Comparison of ENCODE assay signal across 10 cellular contexts in genomic region chr10:103894454-103894853, GRCh38. TPM values are rescaled to one million over a fixed set of nuclear protein-coding genes. Genes with fewer than 3 reads are reported as not detected.
A peak's percentile ranks its signal among the peaks of the same experiment; 100 is the strongest.
DNase-seq lines count a peak whose midpoint lies in the region; ATAC-seq, FAIRE-seq and TF ChIP-seq lines count a peak whose summit lies in the region.
"Had no signal": no experiment of that assay in that cellular context is flagged by ENCODE, and none has a peak within 500 bp of the region (broad histone marks: within the 10 kb centered on the region; RNA-seq: fewer than 3 reads in every experiment).

No MANE protein-coding gene starts in this region.

- no peaks in the 10 kb centered on the region for H4K20me1 ChIP-seq in keratinocyte (ENCODE audit: control insufficient read depth, extremely low read depth, insufficient read depth, low read length)

- ATAC-seq in body of pancreas: no peak
- ATAC-seq in GM21447 (IDR thresholded peaks at IDR 0.05; ENCODE audit: unreplicated experiment): no peak

- TF ChIP-seq POLR2A in body of pancreas (IDR thresholded peaks at IDR 0.05): no peak

- H3K4me1 ChIP-seq in body of pancreas (peaks cover 56% of the 10 kb centered on the region), keratinocyte (ENCODE audit: control insufficient read depth, extremely low read depth, insufficient read depth, low read length) (peaks cover 41% of the 10 kb centered on the region)

- H3K9ac ChIP-seq in keratinocyte (ENCODE audit: control insufficient read depth, extremely low read depth, insufficient read depth, low read length): no peak overlapping the region

- H2AFZ ChIP-seq in keratinocyte (ENCODE audit: control insufficient read depth, low read length): peak overlapping the region; percentile 19

- H3K9me3 ChIP-seq in body of pancreas (no peaks in the 10 kb centered on the region), keratinocyte (ENCODE audit: control insufficient read depth, low read depth, low read length) (no peaks in the 10 kb centered on the region)

- peak overlapping the region in 3 of 4 donors; percentile 48 to 75 (median 63) for H3K27ac ChIP-seq in body of pancreas
- H3K27ac ChIP-seq in keratinocyte (ENCODE audit: control insufficient read depth, insufficient read depth, low read length): peak overlapping the region; percentile 47
- peak overlapping the region; percentile 28 for H3K27ac ChIP-seq in substantia nigra (ENCODE audit: low read depth, low read length, poor library complexity, severe bottlenecking)

- DNase-seq in NCI-H748 (lab: John Stamatoyannopoulos, UW; ENCODE audit: unreplicated experiment) (peak; percentile 16), NCI-H748 treated with DMSO at 0.1 percent for 48 hours (lab: John Stamatoyannopoulos, UW) (no peak), body of pancreas (peak in 1 of 4 donors; percentile 34), keratinocyte (ENCODE audit: low read depth, low spot score) (no peak), substantia nigra (lab: John Stamatoyannopoulos, UW) (no peak), HPDE6-E6E7 (ENCODE audit: extremely low spot score) (no peak), ecto neural progenitor cell (ENCODE audit: low spot score) (no peak)
- DNase-seq: activated CD4-positive, CD25-positive, alpha-beta regulatory T cell; stimulated activated CD4-positive, alpha-beta T cell treated with anti-CD3 and anti-CD28 coated beads, Interleukin-4, amount 100 ng/mL, for 1 hour had no signal

- peak; percentile 69 for FAIRE-seq in keratinocyte (lab: Jason Lieb, UNC)

- H3K27me3 ChIP-seq in body of pancreas (no peaks in the 10 kb centered on the region), keratinocyte (ENCODE audit: control insufficient read depth, extremely low read depth, insufficient read depth, low read length) (no peaks in the 10 kb centered on the region)

- H3K36me3 ChIP-seq in body of pancreas (replicated peaks in 1 of 2; ENCODE audit: insufficient read depth in 1 of 2, low read depth in 2 of 2) (peaks cover 0 to 10% of the 10 kb centered on the region in 2 donors), keratinocyte (ENCODE audit: control insufficient read depth in 2 of 2, extremely low read depth in 1 of 2, insufficient read depth in 2 of 2, low read length in 2 of 2) (peaks cover 14 to 36% of the 10 kb centered on the region in 2 experiments)

- dilution Hi-C loops in keratinocyte (cut with MboI; ENCODE audit: extremely low pct_ligation_motif_present, low sequenced_read_pairs): no loop called here

- H3K4me2 ChIP-seq in keratinocyte (ENCODE audit: control insufficient read depth, extremely low read depth, insufficient read depth, low read depth, low read length): peak overlapping the region; percentile 34

- H3K79me2 ChIP-seq in keratinocyte (ENCODE audit: control insufficient read depth, insufficient read depth, low read length): no peaks in the 10 kb centered on the region

- 38 to 40% methylated on average over 4 of the region's 4 CpGs for WGBS in body of pancreas, 2 donors

- no peaks in the 10 kb centered on the region for H3K9me1 ChIP-seq in keratinocyte (ENCODE audit: control insufficient read depth, extremely low read depth, insufficient read depth, low read length)

- TF ChIP-seq CTCF in body of pancreas (IDR thresholded peaks at IDR 0.05) (no peak), keratinocyte (optimal IDR thresholded peaks at IDR 0.05 in 1 of 3, IDR thresholded peaks at IDR 0.05 in 1 of 3, conservative IDR thresholded peaks at IDR 0.05 in 1 of 3; ENCODE audit: extremely low read depth in 1 of 3, insufficient read depth in 2 of 3, low read length in 3 of 3) (no peak)

- H3K4me3 ChIP-seq in body of pancreas (no peak overlapping the region), keratinocyte (ENCODE audit: control insufficient read depth in 2 of 3, extremely low read depth in 1 of 3, insufficient read depth in 2 of 3, low read depth in 1 of 3, low read length in 3 of 3) (no peak overlapping the region)

- intact Hi-C loops in body of pancreas (cut with DNase I): no loop called here

RNA-seq across cellular contexts. Expression of gene STN1, which starts 23.5 kb away (rescaled TPM):
- total RNA-seq in body of pancreas: 10 to 100 TPM in 1 of 2 donors, 1 to 10 TPM in 1; 5.9 to 32.2 TPM
- polyA plus RNA-seq in keratinocyte: 29.0 to 32.5 TPM (median 30.5 TPM) in 3 replicates
- polyA plus RNA-seq in keratinocyte (2011; ENCODE audit: low read depth): 16.5 TPM
- polyA plus RNA-seq in keratinocyte (2011; cell fraction: cytosol; rRNA removed): 38.0 and 49.4 TPM in 2 replicates
- 20.2 and 22.2 TPM in 2 replicates for polyA plus RNA-seq in keratinocyte (2011; cell fraction: nucleus; rRNA removed)
- polyA plus RNA-seq in keratinocyte (2012; ENCODE audit: low replicate concordance): 23.7 and 24.4 TPM in 2 replicates
- polyA minus RNA-seq in keratinocyte: 18.4 to 22.3 TPM (median 21.6 TPM) in 3 replicates
- 18.0 TPM for polyA minus RNA-seq in keratinocyte (2011; cell fraction: cytosol; rRNA and poly(A)+ RNA removed)
- 6.2 and 12.6 TPM in 2 replicates for polyA minus RNA-seq in keratinocyte (2011; cell fraction: nucleus; rRNA and poly(A)+ RNA removed)

RNA-seq across cellular contexts. Expression of gene SH3PXD2A, which starts 39.1 kb away (rescaled TPM):
- 1 to 10 TPM; 7.3 to 9.9 TPM for total RNA-seq in body of pancreas
- polyA plus RNA-seq in keratinocyte: 31.0 to 56.6 TPM (median 33.9 TPM) in 3 replicates
- 22.4 TPM for polyA plus RNA-seq in keratinocyte (2011; ENCODE audit: low read depth)
- 32.2 and 35.6 TPM in 2 replicates for polyA plus RNA-seq in keratinocyte (2011; cell fraction: cytosol; rRNA removed)
- 116 and 136 TPM in 2 replicates for polyA plus RNA-seq in keratinocyte (2011; cell fraction: nucleus; rRNA removed)
- 46.1 and 73.7 TPM in 2 replicates for polyA plus RNA-seq in keratinocyte (2012; ENCODE audit: low replicate concordance)
- 46.4 to 127 TPM (median 59.1 TPM) in 3 replicates for polyA minus RNA-seq in keratinocyte
- polyA minus RNA-seq in keratinocyte (2011; cell fraction: cytosol; rRNA and poly(A)+ RNA removed): 63.7 TPM
- polyA minus RNA-seq in keratinocyte (2011; cell fraction: nucleus; rRNA and poly(A)+ RNA removed): 88.9 and 140 TPM in 2 replicates
